Comparison of ENCODE assay signal across 9 cellular contexts in genomic region chr2:157737636-157738035, GRCh38.
"Had no signal": no experiment of that assay in that cellular context is flagged by ENCODE, and none has a peak within 500 bp of the region (broad histone marks: within the 10 kb centered on the region; RNA-seq: fewer than 3 reads in every experiment).

No MANE protein-coding gene starts in this region.

- H3K9me3 Mint-ChIP-seq: HFFc6, IgD-negative memory B cell had no signal

- H3K27ac ChIP-seq: GM23248 had no signal

- H3K4me3 ChIP-seq: GM23248, HAP-1 had no signal

- H3K4me1 Mint-ChIP-seq: IgD-negative memory B cell had no signal

- H3K27ac Mint-ChIP-seq: HFFc6 had no signal

- H3K36me3 ChIP-seq: HAP-1 had no signal

- H3K27me3 Mint-ChIP-seq: IgD-negative memory B cell had no signal

- H3K4me3 Mint-ChIP-seq: HFFc6, IgD-negative memory B cell had no signal

- H3K9me3 ChIP-seq: HAP-1 had no signal

- FAIRE-seq: HTR-8/SVneo had no signal

- ATAC-seq: HCT116 had no signal

- H2AFZ ChIP-seq: GM23248 had no signal

- DNase-seq: GM23248, GOT3, H7, HFFc6, KG1 had no signal

- H3K4me1 ChIP-seq: HAP-1 had no signal

- H3K9ac ChIP-seq: GM23248 had no signal
